15 cellular contexts compared by ENCODE assay signal in genomic region chr15:99981223-99981647, GRCh38.
DNase-seq lines count a peak whose midpoint lies in the region; ATAC-seq and TF ChIP-seq lines count a peak whose summit lies in the region.
"Had no signal": no experiment of that assay in that cellular context is flagged by ENCODE, and none has a peak within 500 bp of the region (broad histone marks: within the 10 kb centered on the region; RNA-seq: fewer than 3 reads in every experiment).

No MANE protein-coding gene starts in this region.

- H3K27me3 ChIP-seq in neural progenitor cell: no peaks in the 10 kb centered on the region

- no peaks in the 10 kb centered on the region for H3K36me3 ChIP-seq in neural progenitor cell

- no peak overlapping the region for H2AFZ ChIP-seq in neural progenitor cell (replicated peaks)

- no peak overlapping the region for H3K9ac ChIP-seq in neural progenitor cell

- no peaks in the 10 kb centered on the region for H3K79me2 ChIP-seq in neural progenitor cell (ENCODE audit: low read depth)

- no peak overlapping the region for H3K27ac Mint-ChIP-seq in chondrocyte (ENCODE audit: unreplicated experiment)
- no peak overlapping the region for H3K27ac Mint-ChIP-seq in neural progenitor cell
- H3K27ac Mint-ChIP-seq: activated naive CD4-positive, alpha-beta T cell treated with anti-CD3 and anti-CD28 coated beads, Interleukin-2, amount 10 ng/mL, durations not matched to agents 7 days and 5 days; CD14-positive monocyte had no signal

- no peak overlapping the region for H3K27ac ChIP-seq in neural progenitor cell
- H3K27ac ChIP-seq: 22Rv1 had no signal

- H3K9me3 Mint-ChIP-seq in chondrocyte (ENCODE audit: low read depth) (no peaks in the 10 kb centered on the region), neural progenitor cell (no peaks in the 10 kb centered on the region)
- H3K9me3 Mint-ChIP-seq: activated naive CD4-positive, alpha-beta T cell treated with anti-CD3 and anti-CD28 coated beads, Interleukin-2, amount 10 ng/mL, durations not matched to agents 7 days and 5 days had no signal

- TF ChIP-seq CTCF in chondrocyte (IDR thresholded peaks at IDR 0.05): peak; percentile 24
- TF ChIP-seq CTCF in neural progenitor cell (IDR thresholded peaks at IDR 0.05): peak; percentile 25

- no peaks in the 10 kb centered on the region for H3K9me3 ChIP-seq in neural progenitor cell (ENCODE audit: low read depth)

- peaks cover 30% of the 10 kb centered on the region for H3F3A ChIP-seq in neural progenitor cell (ENCODE audit: low read depth)

- H3K36me3 Mint-ChIP-seq in chondrocyte (ENCODE audit: low read depth) (no peaks in the 10 kb centered on the region), neural progenitor cell (no peaks in the 10 kb centered on the region)
- H3K36me3 Mint-ChIP-seq: activated naive CD4-positive, alpha-beta T cell treated with anti-CD3 and anti-CD28 coated beads, Interleukin-2, amount 10 ng/mL, durations not matched to agents 7 days and 5 days; CD14-positive monocyte had no signal

- H3K4me1 Mint-ChIP-seq in chondrocyte (ENCODE audit: low read depth): peaks cover 39% of the 10 kb centered on the region
- peaks cover 28% of the 10 kb centered on the region for H3K4me1 Mint-ChIP-seq in neural progenitor cell
- H3K4me1 Mint-ChIP-seq: activated naive CD4-positive, alpha-beta T cell treated with anti-CD3 and anti-CD28 coated beads, Interleukin-2, amount 10 ng/mL, durations not matched to agents 7 days and 5 days; CD14-positive monocyte had no signal

- ATAC-seq in GM21515 (IDR thresholded peaks at IDR 0.05; ENCODE audit: unreplicated experiment): no peak
- ATAC-seq in HG02623 (IDR thresholded peaks at IDR 0.05; ENCODE audit: unreplicated experiment): no peak
- ATAC-seq: activated CD4-positive, CD25-positive, alpha-beta regulatory T cell treated with anti-CD3 and anti-CD28 coated beads, Interleukin-2, amount 50 U/mL, for 24 hours had no signal

- no peak overlapping the region for H3K4me3 Mint-ChIP-seq in chondrocyte (ENCODE audit: unreplicated experiment)
- H3K4me3 Mint-ChIP-seq in neural progenitor cell: no peak overlapping the region
- H3K4me3 Mint-ChIP-seq: activated naive CD4-positive, alpha-beta T cell treated with anti-CD3 and anti-CD28 coated beads, Interleukin-2, amount 10 ng/mL, durations not matched to agents 7 days and 5 days; CD14-positive monocyte had no signal

- peaks cover 22% of the 10 kb centered on the region for H3K4me1 ChIP-seq in neural progenitor cell

- no peaks in the 10 kb centered on the region for H4K20me1 ChIP-seq in neural progenitor cell (ENCODE audit: low read depth)

- DNase-seq in DMS 273 (lab: John Stamatoyannopoulos, UW; ENCODE audit: unreplicated experiment) (peak; percentile 4), DMS 273 treated with DMSO at 0.1 percent for 48 hours (lab: John Stamatoyannopoulos, UW) (no peak), M059J (ENCODE audit: low read depth) (peak; percentile 30), chondrocyte (ENCODE audit: low spot score) (no peak), neural progenitor cell (ENCODE audit: low spot score) (no peak), SIG-M5 treated with dmso at 0.1 percent for 504 hours (lab: John Stamatoyannopoulos, UW; ENCODE audit: unreplicated experiment) (no peak)
- DNase-seq: activated CD8-positive, alpha-beta memory T cell treated with anti-CD3 and anti-CD28 coated beads, Interleukin-2, amount 50 U/mL, for 48 hours; activated naive CD4-positive, alpha-beta T cell treated with anti-CD3 and anti-CD28 coated beads, Interleukin-2, amount 10 ng/mL, durations not matched to agents 7 days and 5 days; NCI-H187 treated with DMSO at 0.1 percent for 48 hours; NCI-H510A treated with DMSO at 0.1 percent for 48 hours had no signal

- H3K27me3 Mint-ChIP-seq in chondrocyte (ENCODE audit: low read depth): no peaks in the 10 kb centered on the region
- peaks cover 4% of the 10 kb centered on the region for H3K27me3 Mint-ChIP-seq in neural progenitor cell (ENCODE audit: insufficient read depth, low read depth)

- no peak overlapping the region for H3K4me3 ChIP-seq in neural progenitor cell

- H3K4me2 ChIP-seq in neural progenitor cell: no peak overlapping the region

Comparison
In these comparisons a context has a peak if more than half of its experiments do, and no peak if none do; other contexts are left out.
1. DNase-seq: peak in DMS 273 (single experiment) and M059J (single experiment); none in DMS 273 treated with DMSO at 0.1 percent for 48 hours (single experiment), chondrocyte (single experiment), neural progenitor cell (single experiment) and SIG-M5 treated with dmso at 0.1 percent for 504 hours (single experiment).